Comparison of ENCODE assay signal across 15 cellular contexts in genomic region chr15:63856711-63857458, GRCh38. TPM values are rescaled to one million over a fixed set of nuclear protein-coding genes. Genes with fewer than 3 reads are reported as not detected.
A peak's percentile ranks its signal among the peaks of the same experiment; 100 is the strongest.
DNase-seq lines count a peak whose midpoint lies in the region; ATAC-seq, FAIRE-seq and TF ChIP-seq lines count a peak whose summit lies in the region.
"Had no signal": no experiment of that assay in that cellular context is flagged by ENCODE, and none has a peak within 500 bp of the region (broad histone marks: within the 10 kb centered on the region; RNA-seq: fewer than 3 reads in every experiment).

No MANE protein-coding gene starts in this region.

- TF ChIP-seq EP300 in HepG2 (IDR thresholded peaks at IDR 0.05; ENCODE audit: low read depth in 2 of 2, low read length in 2 of 2): no peak
- no peak for TF ChIP-seq EP300 in HepG2 (CRISPR knock-in tag; IDR thresholded peaks at IDR 0.05; ENCODE audit: borderline replicate concordance)

- no peak for FAIRE-seq in HepG2 (lab: Jason Lieb, UNC)
- no peak for FAIRE-seq in astrocyte (lab: Jason Lieb, UNC)

- H3K79me2 ChIP-seq in HepG2 (ENCODE audit: insufficient read depth, low read length): no peaks in the 10 kb centered on the region
- no peaks in the 10 kb centered on the region for H3K79me2 ChIP-seq in astrocyte (ENCODE audit: insufficient read depth, low read length)

- WGBS in right lobe of liver (ENCODE audit: insufficient coverage, low coverage, low lambda C conversion rate, missing lambda C conversion rate): 100% methylated on average over 2 of the region's 4 CpGs
- 72% methylated on average over 4 of the region's 4 CpGs for WGBS in HepG2 (ENCODE audit: low lambda C conversion rate)
- 90% methylated on average over 4 of the region's 4 CpGs for WGBS in right cardiac atrium
- WGBS in esophagus squamous epithelium, 2 donors: 93 to 97% methylated on average over 4 of the region's 4 CpGs

- TF ChIP-seq CTCF in right lobe of liver (IDR thresholded peaks at IDR 0.05): no peak
- TF ChIP-seq CTCF in HepG2 (CRISPR knock-in tag; IDR thresholded peaks at IDR 0.05): no peak
- TF ChIP-seq CTCF in astrocyte (IDR thresholded peaks at IDR 0.05; ENCODE audit: insufficient read depth, low read depth, low read length): no peak
- TF ChIP-seq CTCF in esophagus squamous epithelium (IDR thresholded peaks at IDR 0.05): no peak

- no TSS peak for BruUV-seq in HepG2 (replicated peaks; lab: Mats Ljungman, UMichigan)

- H3K9me3 ChIP-seq in right lobe of liver (no peaks in the 10 kb centered on the region), HepG2 (ENCODE audit: low read length) (no peaks in the 10 kb centered on the region), astrocyte (ENCODE audit: insufficient read depth, low read depth, low read length) (no peaks in the 10 kb centered on the region), right cardiac atrium (ENCODE audit: control insufficient read depth, low read length) (no peaks in the 10 kb centered on the region), esophagus squamous epithelium (no peaks in the 10 kb centered on the region)
- H3K9me3 ChIP-seq: BLaER1 treated with 17β-estradiol and CSF1 and Interleukin-3, amounts not matched to agents 10 nM and 100 nM; esophagus muscularis mucosa had no signal

- ATAC-seq in right lobe of liver (peak in 3 of 4 donors; percentile 36 to 46 (median 38)), HepG2 (no peak), right cardiac atrium (peak in 1 of 2 donors; percentile 46), HG02759 (IDR thresholded peaks at IDR 0.05; ENCODE audit: unreplicated experiment) (no peak)

- POLR2A ChIA-PET in HepG2 (lab: Yijun Ruan, JAX): no interaction called here

- peaks cover 16% of the 10 kb centered on the region for H3K4me1 Mint-ChIP-seq in astrocyte (ENCODE audit: low read depth, unreplicated experiment)

- peaks cover 0 to 3% (median 0%) of the 10 kb centered on the region in 4 donors for H3K4me1 ChIP-seq in right lobe of liver
- peaks cover 30% of the 10 kb centered on the region for H3K4me1 ChIP-seq in HepG2 (ENCODE audit: insufficient read depth, low read length)
- H3K4me1 ChIP-seq in astrocyte (ENCODE audit: insufficient read depth, low read length): peaks cover 14% of the 10 kb centered on the region
- peaks cover 9% of the 10 kb centered on the region for H3K4me1 ChIP-seq in right cardiac atrium (ENCODE audit: control insufficient read depth, insufficient read depth, low read length)
- H3K4me1 ChIP-seq in esophagus squamous epithelium: no peaks in the 10 kb centered on the region

- H4K20me1 ChIP-seq in HepG2 (ENCODE audit: insufficient read depth, low read length): no peaks in the 10 kb centered on the region
- H4K20me1 ChIP-seq in astrocyte (ENCODE audit: insufficient read depth, low read length): no peaks in the 10 kb centered on the region
- H4K20me1 ChIP-seq: BLaER1 treated with 17β-estradiol and CSF1 and Interleukin-3, amounts not matched to agents 10 nM and 100 nM had no signal

- H3K4me3 ChIP-seq in right lobe of liver: no peak overlapping the region
- H3K4me3 ChIP-seq in HepG2 (replicated peaks in 1 of 3; ENCODE audit: insufficient read depth in 1 of 3, low read depth in 2 of 3, low read length in 3 of 3): no peak overlapping the region
- H3K4me3 ChIP-seq in astrocyte (ENCODE audit: insufficient read depth, low read depth, low read length): peak overlapping the region; percentile 2
- no peak overlapping the region for H3K4me3 ChIP-seq in right cardiac atrium (ENCODE audit: low read length)
- H3K4me3 ChIP-seq in esophagus squamous epithelium: no peak overlapping the region
- H3K4me3 ChIP-seq: BLaER1 treated with 17β-estradiol and CSF1 and Interleukin-3, amounts not matched to agents 10 nM and 100 nM; esophagus muscularis mucosa had no signal

- no peak overlapping the region for H3K4me3 Mint-ChIP-seq in astrocyte (ENCODE audit: unreplicated experiment)
- H3K4me3 Mint-ChIP-seq: brain had no signal

- in situ Hi-C loops in HepG2 (cut with HindIII; ENCODE audit: extremely low pct_ligation_motif_present, low pct_unique_long_range_greater_than_20kb): no loop called here

- DNase-seq in right lobe of liver (no peak), HepG2 (ENCODE audit: low spot score) (no peak), astrocyte (ENCODE audit: low read depth) (peak; percentile 56), right cardiac atrium (no peak), 8988T (no peak), DMS114 treated with DMSO at 0.1 percent for 48 hours (lab: John Stamatoyannopoulos, UW; ENCODE audit: unreplicated experiment) (no peak), esophagus squamous epithelium (lab: John Stamatoyannopoulos, UW) (no peak)
- DNase-seq: activated CD8-positive, alpha-beta memory T cell treated with anti-CD3 and anti-CD28 coated beads, Interleukin-2, amount 50 U/mL, for 48 hours; kidney glomerular epithelial cell; SHP77 treated with DMSO at 0.1 percent for 48 hours; stimulated activated CD4-positive, alpha-beta T cell treated with anti-CD3 and anti-CD28 coated beads, Interleukin-15, amount 100 ng/mL, for 24 hours had no signal

- peaks cover 3% of the 10 kb centered on the region for H3K27me3 Mint-ChIP-seq in astrocyte (ENCODE audit: low read depth, unreplicated experiment)

- no peak overlapping the region for H3K27ac ChIP-seq in right lobe of liver
- no peak overlapping the region for H3K27ac ChIP-seq in HepG2 (ENCODE audit: extremely low read length, insufficient read depth, low read length)
- peak overlapping the region; percentile 23 for H3K27ac ChIP-seq in astrocyte (ENCODE audit: low read depth, low read length)
- H3K27ac ChIP-seq in right cardiac atrium (ENCODE audit: low read length): peak overlapping the region; percentile 29
- no peak overlapping the region for H3K27ac ChIP-seq in esophagus squamous epithelium
- H3K27ac ChIP-seq: BLaER1 treated with 17β-estradiol and CSF1 and Interleukin-3, amounts not matched to agents 10 nM and 100 nM had no signal

- H3K36me3 ChIP-seq in right lobe of liver: no peaks in the 10 kb centered on the region
- H3K36me3 ChIP-seq in HepG2 (replicated peaks in 1 of 2; ENCODE audit: control insufficient read depth in 1 of 2, insufficient read depth in 2 of 2, low read length in 2 of 2): no peaks in the 10 kb centered on the region
- no peaks in the 10 kb centered on the region for H3K36me3 ChIP-seq in astrocyte (ENCODE audit: insufficient read depth, low read length)
- no peaks in the 10 kb centered on the region for H3K36me3 ChIP-seq in esophagus squamous epithelium
- H3K36me3 ChIP-seq: BLaER1 treated with 17β-estradiol and CSF1 and Interleukin-3, amounts not matched to agents 10 nM and 100 nM; esophagus muscularis mucosa had no signal

- intact Hi-C loops in right lobe of liver (cut with DNase I): no loop called here
- intact Hi-C loops in HepG2 (cut with micrococcal nuclease; ENCODE audit: unreplicated experiment): no loop called here
- intact Hi-C loops in right cardiac atrium (cut with DNase I): no loop called here
- intact Hi-C loops in esophagus squamous epithelium (cut with DNase I): no loop called here

- H3K27me3 ChIP-seq in right lobe of liver: no peaks in the 10 kb centered on the region
- H3K27me3 ChIP-seq in HepG2 (ENCODE audit: control insufficient read depth in 1 of 2, insufficient read depth in 2 of 2, low read length in 2 of 2): no peaks in the 10 kb centered on the region
- no peaks in the 10 kb centered on the region for H3K27me3 ChIP-seq in astrocyte (ENCODE audit: insufficient read depth, low read length)
- H3K27me3 ChIP-seq in right cardiac atrium (ENCODE audit: control insufficient read depth, insufficient read depth): no peaks in the 10 kb centered on the region
- no peaks in the 10 kb centered on the region for H3K27me3 ChIP-seq in esophagus squamous epithelium
- H3K27me3 ChIP-seq: BLaER1 treated with 17β-estradiol and CSF1 and Interleukin-3, amounts not matched to agents 10 nM and 100 nM; esophagus muscularis mucosa had no signal

- no peak overlapping the region for H3K27ac Mint-ChIP-seq in astrocyte (ENCODE audit: unreplicated experiment)

- no peak for TF ChIP-seq POLR2A in right lobe of liver (IDR thresholded peaks at IDR 0.05)
- TF ChIP-seq POLR2A in HepG2 (IDR thresholded peaks at IDR 0.05; ENCODE audit: insufficient read depth in 1 of 2, low read depth in 2 of 2, low read length in 2 of 2): no peak
- no peak for TF ChIP-seq POLR2A in esophagus squamous epithelium (IDR thresholded peaks at IDR 0.05)

- no peak overlapping the region for H2AFZ ChIP-seq in HepG2 (ENCODE audit: low read length)
- no peak overlapping the region for H2AFZ ChIP-seq in astrocyte (ENCODE audit: low read depth, low read length)

- TF ChIP-seq RAD21 in HepG2 (CRISPR knock-in tag; IDR thresholded peaks at IDR 0.05): no peak

- H3K4me2 ChIP-seq in HepG2 (ENCODE audit: low read depth, low read length) (no peak overlapping the region), astrocyte (ENCODE audit: low read length) (peak overlapping the region; percentile 29)
- H3K4me2 ChIP-seq: BLaER1 treated with 17β-estradiol and CSF1 and Interleukin-3, amounts not matched to agents 10 nM and 100 nM had no signal

- CTCF ChIA-PET in HepG2 (lab: Yijun Ruan, JAX; ENCODE audit: low intra/inter-chr PET ratio, low total read pairs): no interaction called here

- no peaks in the 10 kb centered on the region for H3K9me3 Mint-ChIP-seq in astrocyte (ENCODE audit: unreplicated experiment)

- H3K9ac ChIP-seq in HepG2 (ENCODE audit: insufficient read depth, low read depth, low read length): no peak overlapping the region
- H3K9ac ChIP-seq in astrocyte (ENCODE audit: low read length): no peak overlapping the region
- H3K9ac ChIP-seq: BLaER1 treated with 17β-estradiol and CSF1 and Interleukin-3, amounts not matched to agents 10 nM and 100 nM had no signal

- no peaks in the 10 kb centered on the region for H3K36me3 Mint-ChIP-seq in astrocyte (ENCODE audit: low read depth, unreplicated experiment)
- H3K36me3 Mint-ChIP-seq: brain had no signal

RNA-seq across cellular contexts. Expression of gene HERC1, which starts 23.1 kb away (rescaled TPM):
- total RNA-seq in right lobe of liver (10 to 100 TPM; 35.1 to 46.2 (median 38.0) TPM), HepG2 (2016; rRNA removed; fragmentation: Illumina TruSeq; extraction: Trizol) (38.6 and 62.2 TPM in 2 replicates), astrocyte (45.6 and 52.7 TPM in 2 replicates), right cardiac atrium (10 to 100 TPM; 83.8 to 98.6 (median 85.8) TPM), esophagus squamous epithelium (10 to 100 TPM; 41.7 to 69.2 (median 59.0) TPM)
- total RNA-seq in HepG2 (2016; cell fraction: cytosol; rRNA removed; fragmentation: Illumina TruSeq; extraction: Trizol; ENCODE audit: low read depth): 22.0 and 23.8 TPM in 2 replicates
- 41.2 and 56.2 TPM in 2 replicates for total RNA-seq in HepG2 (2016; cell fraction: insoluble cytoplasmic fraction; rRNA removed; fragmentation: Illumina TruSeq; extraction: Trizol)
- total RNA-seq in HepG2 (2016; cell fraction: membrane; rRNA removed; fragmentation: Illumina TruSeq; extraction: Trizol): 16.5 and 18.5 TPM in 2 replicates
- total RNA-seq in HepG2 (2016; cell fraction: nucleus; rRNA removed; fragmentation: Illumina TruSeq; extraction: Trizol): 39.5 and 40.7 TPM in 2 replicates
- polyA plus RNA-seq in HepG2 (2011; rRNA removed) (12.1 and 20.8 TPM in 2 replicates), right cardiac atrium (47.7 TPM)
- 13.7 and 17.3 TPM in 2 replicates for polyA plus RNA-seq in HepG2 (2011; cell fraction: cytosol; rRNA removed)
- 30.6 and 37.2 TPM in 2 replicates for polyA plus RNA-seq in HepG2 (2011; cell fraction: nucleus; rRNA removed)
- polyA plus RNA-seq in HepG2 (2012): 17.2 and 22.8 TPM in 2 replicates
- 0.95 and 1.4 TPM in 2 replicates for polyA plus RNA-seq in HepG2 (2016; cell fraction: cytosol; fragmentation: Illumina TruSeq; extraction: Trizol; ENCODE audit: low read depth)
- polyA plus RNA-seq in HepG2 (2016; cell fraction: insoluble cytoplasmic fraction; fragmentation: Illumina TruSeq; extraction: Trizol; ENCODE audit: low read depth): 26.3 and 30.6 TPM in 2 replicates
- polyA plus RNA-seq in HepG2 (2016; cell fraction: membrane; fragmentation: Illumina TruSeq; extraction: Trizol; ENCODE audit: low read depth): 2.7 and 3.0 TPM in 2 replicates
- polyA plus RNA-seq in HepG2 (2016; cell fraction: nucleus; fragmentation: Illumina TruSeq; extraction: Trizol; ENCODE audit: insufficient read depth, low read depth): 16.0 and 24.1 TPM in 2 replicates
- 51.5 and 96.6 TPM in 2 replicates for polyA minus RNA-seq in HepG2 (2011; rRNA and poly(A)+ RNA removed; ENCODE audit: low replicate concordance)
- 35.2 and 36.6 TPM in 2 replicates for polyA minus RNA-seq in HepG2 (2011; cell fraction: cytosol; rRNA and poly(A)+ RNA removed)
- 68.0 and 72.2 TPM in 2 replicates for polyA minus RNA-seq in HepG2 (2011; cell fraction: nucleus; rRNA and poly(A)+ RNA removed)

Comparison
In these comparisons a context has a peak if more than half of its experiments do, and no peak if none do; other contexts are left out.
1. ATAC-seq: peak in right lobe of liver (3 of 4); none in HepG2 (single experiment) and HG02759 (single experiment).
2. H3K27ac ChIP-seq: peak in astrocyte (single experiment) and right cardiac atrium (single experiment); none in right lobe of liver (0 of 3), HepG2 (single experiment) and esophagus squamous epithelium (0 of 4).